31 cellular contexts compared by ENCODE assay signal in genomic region chr2:32436150-32436549, GRCh38.
DNase-seq lines count a peak whose midpoint lies in the region; FAIRE-seq and TF ChIP-seq lines count a peak whose summit lies in the region.
"Had no signal": no experiment of that assay in that cellular context is flagged by ENCODE, and none has a peak within 500 bp of the region (broad histone marks: within the 10 kb centered on the region; RNA-seq: fewer than 3 reads in every experiment).

No MANE protein-coding gene starts in this region.

- no peaks in the 10 kb centered on the region for H3K27me3 ChIP-seq in osteoblast (ENCODE audit: insufficient read depth, low read length)
- H3K27me3 ChIP-seq: cardiac muscle cell, neutrophil, uterus had no signal

- H3K9me3 Mint-ChIP-seq in chondrocyte (ENCODE audit: low read depth) = no peaks in the 10 kb centered on the region
- H3K9me3 Mint-ChIP-seq: dendritic cell treated with granulocyte-macrophage colony-stimulating factor and Interleukin-4, amounts not matched to agents 40 ng/mL and 50 ng/mL, for 4 days; mesothelial cell of epicardium; naive B cell; stimulated activated naive CD8-positive, alpha-beta T cell treated with anti-CD3 and anti-CD28 coated beads, Interleukin-15, Interleukin-2, amounts not matched to agents 100 ng/mL and 50 ng/mL, for 24 hours; WTC11 had no signal

- no peaks in the 10 kb centered on the region for H3K9me3 ChIP-seq in osteoblast (ENCODE audit: low read depth, low read length)
- H3K9me3 ChIP-seq in kidney (ENCODE audit: control insufficient read depth in 1 of 2, low read length in 2 of 2) = no peaks in the 10 kb centered on the region
- H3K9me3 ChIP-seq: neutrophil, uterus had no signal

- H3K9ac ChIP-seq in kidney (ENCODE audit: low read length in 2 of 2) = no peak overlapping the region
- H3K9ac ChIP-seq: KMS-11 had no signal

- H2AFZ ChIP-seq in osteoblast (ENCODE audit: low read length) = no peak overlapping the region

- intact Hi-C loops in kidney (cut with DNase I) = no loop called here

- H3K4me1 Mint-ChIP-seq in chondrocyte (ENCODE audit: low read depth) = peaks cover 12% of the 10 kb centered on the region
- H3K4me1 Mint-ChIP-seq: mesothelial cell of epicardium, WTC11 had no signal

- DNase-seq in ELR (ENCODE audit: low read depth) = peak; percentile 62
- peak; percentile 22 for DNase-seq in HTR-8/SVneo (ENCODE audit: insufficient read length, low spot score)
- no peak for DNase-seq in chondrocyte (ENCODE audit: low spot score)
- DNase-seq in osteoblast (ENCODE audit: insufficient read length, low spot score, missing footprints) = no peak
- DNase-seq in kidney = no peak
- DNase-seq in OCI-M1 (lab: John Stamatoyannopoulos, UW) = no peak
- no peak for DNase-seq in NCI-H1417 treated with DMSO at 0.1 percent for 48 hours (lab: John Stamatoyannopoulos, UW)
- DNase-seq: activated CD4-positive, alpha-beta T cell treated with anti-CD3 and anti-CD28 coated beads, Interleukin-2, amount 50 U/mL, for 48 hours; activated effector memory CD4-positive, alpha-beta T cell treated with Interleukin-2 at 50 U/mL for 16 hours; anterior cingulate cortex; glutamatergic neuron; GOT3; islet precursor cell; left ventricle myocardium superior; naive B cell; NCI-H1694; NCI-H2171 treated with DMSO at 0.1 percent for 48 hours; NCI-H524 treated with DMSO at 0.1 percent for 48 hours; SHP77; T1000; uterus had no signal

- H3K27ac Mint-ChIP-seq in chondrocyte (ENCODE audit: unreplicated experiment) = peak overlapping the region; percentile 61
- H3K27ac Mint-ChIP-seq: activated naive CD8-positive, alpha-beta T cell; dendritic cell treated with granulocyte-macrophage colony-stimulating factor and Interleukin-4, amounts not matched to agents 40 ng/mL and 50 ng/mL, for 4 days; mesothelial cell of epicardium; naive B cell; stimulated activated naive CD8-positive, alpha-beta T cell treated with anti-CD3 and anti-CD28 coated beads, Interleukin-15, Interleukin-2, amounts not matched to agents 100 ng/mL and 50 ng/mL, for 24 hours; WTC11 had no signal

- no peaks in the 10 kb centered on the region for H4K20me1 ChIP-seq in osteoblast (ENCODE audit: insufficient read depth, low read length)

- no peaks in the 10 kb centered on the region for H3K27me3 Mint-ChIP-seq in chondrocyte (ENCODE audit: low read depth)
- H3K27me3 Mint-ChIP-seq: activated naive CD8-positive, alpha-beta T cell; dendritic cell treated with granulocyte-macrophage colony-stimulating factor and Interleukin-4, amounts not matched to agents 40 ng/mL and 50 ng/mL, for 4 days; naive B cell; stimulated activated naive CD8-positive, alpha-beta T cell treated with anti-CD3 and anti-CD28 coated beads, Interleukin-15, Interleukin-2, amounts not matched to agents 100 ng/mL and 50 ng/mL, for 24 hours had no signal

- peaks cover 57% of the 10 kb centered on the region for H3K36me3 ChIP-seq in osteoblast (ENCODE audit: insufficient read depth, low read length)
- H3K36me3 ChIP-seq in kidney (ENCODE audit: control insufficient read depth in 1 of 2, insufficient read depth in 2 of 2, low read length in 2 of 2) = peaks cover 7 to 16% of the 10 kb centered on the region in 2 donors
- H3K36me3 ChIP-seq: uterus had no signal

- H3K27ac ChIP-seq in osteoblast (ENCODE audit: low read depth, low read length) (peak overlapping the region; percentile 45), kidney (ENCODE audit: low read depth in 2 of 2, low read length in 2 of 2) (no peak overlapping the region)
- H3K27ac ChIP-seq: cardiac muscle cell, KMS-11, neutrophil, skin epidermis, uterus had no signal

- H3K4me1 ChIP-seq in osteoblast (ENCODE audit: insufficient read depth, low read length) (peaks cover 4% of the 10 kb centered on the region), kidney (ENCODE audit: control insufficient read depth in 1 of 2, insufficient read depth in 1 of 2, low read depth in 1 of 2, low read length in 2 of 2) (no peaks in the 10 kb centered on the region)
- H3K4me1 ChIP-seq: uterus had no signal

- no peak overlapping the region for H3K4me2 ChIP-seq in osteoblast (ENCODE audit: insufficient read depth, low read length)
- H3K4me2 ChIP-seq: KMS-11 had no signal

- peaks cover 59% of the 10 kb centered on the region for H3K79me2 ChIP-seq in osteoblast (ENCODE audit: insufficient read depth, low read length)

- FAIRE-seq in HTR-8/SVneo (lab: Jason Lieb, UNC) = no peak
- FAIRE-seq in kidney (lab: Jason Lieb, UNC) = no peak
- FAIRE-seq: GM12892 had no signal

- H3K36me3 Mint-ChIP-seq in chondrocyte (ENCODE audit: low read depth) = peaks cover 17% of the 10 kb centered on the region

- H3K4me3 ChIP-seq in osteoblast (ENCODE audit: insufficient read depth, low read length) (no peak overlapping the region), kidney (ENCODE audit: low read length in 2 of 2) (no peak overlapping the region)
- H3K4me3 ChIP-seq: cardiac muscle cell, skin epidermis, uterus had no signal

- TF ChIP-seq CTCF in chondrocyte (IDR thresholded peaks at IDR 0.05) (no peak), osteoblast (IDR thresholded peaks at IDR 0.05; ENCODE audit: extremely low read depth, low read depth, low read length) (no peak), kidney (IDR thresholded peaks at IDR 0.05; ENCODE audit: borderline replicate concordance, extremely low read depth, insufficient read depth) (no peak)

- no peak overlapping the region for H3K4me3 Mint-ChIP-seq in chondrocyte (ENCODE audit: unreplicated experiment)
- H3K4me3 Mint-ChIP-seq: activated naive CD8-positive, alpha-beta T cell; dendritic cell treated with granulocyte-macrophage colony-stimulating factor and Interleukin-4, amounts not matched to agents 40 ng/mL and 50 ng/mL, for 4 days; mesothelial cell of epicardium; naive B cell; stimulated activated naive CD8-positive, alpha-beta T cell treated with anti-CD3 and anti-CD28 coated beads, Interleukin-15, Interleukin-2, amounts not matched to agents 100 ng/mL and 50 ng/mL, for 24 hours; WTC11 had no signal

Comparison
In these comparisons a context has a peak if more than half of its experiments do, and no peak if none do; other contexts are left out.
1. DNase-seq: peak in ELR (single experiment) and HTR-8/SVneo (single experiment); none in chondrocyte (single experiment), osteoblast (single experiment), kidney (single experiment), OCI-M1 (single experiment) and NCI-H1417 treated with DMSO at 0.1 percent for 48 hours (single experiment).